ENCODE assay signal across 8 cellular contexts in genomic region chr18:63831080-63831788, GRCh38. TPM values are rescaled to one million over a fixed set of nuclear protein-coding genes. Genes with fewer than 3 reads are reported as not detected.
DNase-seq lines count a peak whose midpoint lies in the region; ATAC-seq and TF ChIP-seq lines count a peak whose summit lies in the region.

No MANE protein-coding gene starts in this region.

- no peaks in the 10 kb centered on the region for H4K20me1 ChIP-seq in OCI-LY7 (ENCODE audit: insufficient read depth, low read length)

- H3K4me3 ChIP-seq in epithelial cell of esophagus (ENCODE audit: low read length) (no peak overlapping the region), OCI-LY7 (ENCODE audit: low read depth, low read length, poor library complexity, severe bottlenecking) (no peak overlapping the region)

- TF ChIP-seq CTCF in GM10266 (IDR thresholded peaks at IDR 0.05; ENCODE audit: control insufficient read depth, insufficient read depth, low read depth, missing control alignments) = no peak
- no peak for TF ChIP-seq CTCF in epithelial cell of esophagus (IDR thresholded peaks at IDR 0.05; ENCODE audit: insufficient read depth, low read depth, low read length, missing control alignments)
- TF ChIP-seq CTCF in OCI-LY7 (conservative IDR thresholded peaks at IDR 0.05; ENCODE audit: low read length) = no peak
- no peak for TF ChIP-seq CTCF in WTC11 (IDR thresholded peaks at IDR 0.05)

- no peak overlapping the region for H3K27ac ChIP-seq in OCI-LY7 (ENCODE audit: low read depth, low read length, poor library complexity, severe bottlenecking)

- H3K9me3 Mint-ChIP-seq in WTC11 = no peaks in the 10 kb centered on the region

- no peaks in the 10 kb centered on the region for H3K4me1 ChIP-seq in OCI-LY7 (ENCODE audit: insufficient read depth, low read length, poor library complexity, severe bottlenecking)

- ATAC-seq in GM21786 (IDR thresholded peaks at IDR 0.05; ENCODE audit: unreplicated experiment) (peak; percentile 95), WTC11 (no peak)

- no peaks in the 10 kb centered on the region for H3K36me3 Mint-ChIP-seq in WTC11

- H3K9me2 ChIP-seq in OCI-LY7 (ENCODE audit: insufficient read depth, low read length) = no peaks in the 10 kb centered on the region

- no peaks in the 10 kb centered on the region for H3K9me3 ChIP-seq in OCI-LY7 (ENCODE audit: low read length)

- POLR2A ChIA-PET in OCI-LY7 (lab: Charles Lee) = interaction anchor here (0.6 kb wide), 1 partner anchor 11 kb away, joined by 3 read pairs; no protein-coding TSS in a partner anchor
- POLR2A ChIA-PET in WTC11 (lab: Charles Lee) = no interaction called here

- no peak overlapping the region for H3K27ac Mint-ChIP-seq in WTC11

- BruUV-seq in OCI-LY7 (replicated peaks; lab: Mats Ljungman, UMichigan) = no TSS peak

- H3K27me3 Mint-ChIP-seq in WTC11 (ENCODE audit: low read depth) = no peaks in the 10 kb centered on the region

- no peak overlapping the region for H2AFZ ChIP-seq in OCI-LY7 (ENCODE audit: low read length)

- peaks cover 4% of the 10 kb centered on the region; the same call in 1 of the 2 replicates for H3K4me1 Mint-ChIP-seq in WTC11

- CTCF ChIA-PET in OCI-LY7 (lab: Charles Lee; ENCODE audit: unreplicated experiment) (no interaction called here), WTC11 (lab: Charles Lee) (interaction anchor here (1.2 kb wide), 1 partner anchor 163 kb away, joined by 3 read pairs; no protein-coding TSS in a partner anchor)

- no peaks in the 10 kb centered on the region for H3K79me2 ChIP-seq in OCI-LY7 (ENCODE audit: insufficient read depth, low read depth, low read length)

- no peaks in the 10 kb centered on the region for H3K36me3 ChIP-seq in OCI-LY7 (ENCODE audit: insufficient read depth, low read length)

- H3K4me2 ChIP-seq in OCI-LY7 (ENCODE audit: low read length) = no peak overlapping the region

- intact Hi-C loops in OCI-LY7 (cut with micrococcal nuclease; ENCODE audit: unreplicated experiment) = no loop called here

- H3K4me3 Mint-ChIP-seq in WTC11 = no peak overlapping the region

- peak; percentile 14 for DNase-seq in GM10266 (ENCODE audit: extremely low spot score)
- peak; percentile 26 for DNase-seq in KG1 (lab: John Stamatoyannopoulos, UW)
- peak; percentile 43 for DNase-seq in epithelial cell of esophagus (ENCODE audit: low read depth)
- no peak for DNase-seq in dermis blood vessel endothelial cell
- no peak for DNase-seq in OCI-LY7 (ENCODE audit: low spot score)
- DNase-seq in WTC11 (ENCODE audit: low spot score) = no peak
- DNase-seq in COLO668 (lab: John Stamatoyannopoulos, UW; ENCODE audit: unreplicated experiment) = no peak

TF ChIP-seq in WTC11, 78 proteins besides CTCF, POLR2A, EP300 and RAD21 (continues in another document):
- TF ChIP-seq SP1 (CRISPR knock-in tag; conservative IDR thresholded peaks at IDR 0.05) = no peak
- no peak for TF ChIP-seq PRRX2 (CRISPR knock-in tag; IDR thresholded peaks at IDR 0.05)
- TF ChIP-seq USF2 (CRISPR knock-in tag; IDR thresholded peaks at IDR 0.05) = no peak
- TF ChIP-seq ZNF138 (CRISPR knock-in tag; conservative IDR thresholded peaks at IDR 0.05) = no peak
- TF ChIP-seq ZNF512 (CRISPR knock-in tag; IDR thresholded peaks at IDR 0.05; ENCODE audit: borderline replicate concordance) = no peak
- no peak for TF ChIP-seq JUN (CRISPR knock-in tag; IDR thresholded peaks at IDR 0.05)
- TF ChIP-seq CBFB (CRISPR knock-in tag; IDR thresholded peaks at IDR 0.05; ENCODE audit: low read depth) = no peak
- TF ChIP-seq TCF7 (CRISPR knock-in tag; IDR thresholded peaks at IDR 0.05; ENCODE audit: low read depth) = no peak
- no peak for TF ChIP-seq E2F1 (CRISPR knock-in tag; IDR thresholded peaks at IDR 0.05)
- TF ChIP-seq ZNF121 (CRISPR knock-in tag; IDR thresholded peaks at IDR 0.05) = no peak
- no peak for TF ChIP-seq CREM (CRISPR knock-in tag; IDR thresholded peaks at IDR 0.05)
- no peak for TF ChIP-seq ZNF396 (CRISPR knock-in tag; IDR thresholded peaks at IDR 0.05; ENCODE audit: borderline replicate concordance)
- TF ChIP-seq ZNF532 (CRISPR knock-in tag; IDR thresholded peaks at IDR 0.05; ENCODE audit: borderline replicate concordance) = no peak
- no peak for TF ChIP-seq NR3C1 (CRISPR knock-in tag; conservative IDR thresholded peaks at IDR 0.05; ENCODE audit: low read depth)
- no peak for TF ChIP-seq SMAD4 (CRISPR knock-in tag; IDR thresholded peaks at IDR 0.05)
- TF ChIP-seq RELA (CRISPR knock-in tag; IDR thresholded peaks at IDR 0.05; ENCODE audit: borderline replicate concordance) = no peak
- TF ChIP-seq HMGXB4 (CRISPR knock-in tag; IDR thresholded peaks at IDR 0.05) = no peak

RNA-seq across cellular contexts. Expression of gene SERPINB7, which starts 56.0 kb away (rescaled TPM):
- total RNA-seq in dermis blood vessel endothelial cell (0.05 TPM in 1 of 2 replicates, not detected in the other), OCI-LY7 (2022) (not detected in 2 replicates), WTC11 (2021) (not detected in 3 replicates)
- total RNA-seq in OCI-LY7 (2014; rRNA removed; shearing (Covaris generic)) = not detected in 2 replicates

RNA-seq across cellular contexts. Expression of gene SERPINB2, which starts 56.3 kb away (rescaled TPM):
- not detected in 2 replicates for total RNA-seq in dermis blood vessel endothelial cell
- not detected in 2 replicates for total RNA-seq in OCI-LY7 (2014; rRNA removed; shearing (Covaris generic))
- total RNA-seq in OCI-LY7 (2022) = not detected in 2 replicates
- total RNA-seq in WTC11 (2021) = not detected in 3 replicates

Comparison
In these comparisons a context has a peak if more than half of its experiments do, and no peak if none do; other contexts are left out.
1. DNase-seq: peak in GM10266 (single experiment), KG1 (single experiment) and epithelial cell of esophagus (single experiment); none in dermis blood vessel endothelial cell (single experiment), OCI-LY7 (single experiment), WTC11 (single experiment) and COLO668 (single experiment).